Comparison of ENCODE assay signal across 8 cellular contexts in genomic region chr4:68348577-68348976, GRCh38. TPM values are rescaled to one million over a fixed set of nuclear protein-coding genes. Genes with fewer than 3 reads are reported as not detected.
DNase-seq lines count a peak whose midpoint lies in the region; ATAC-seq and TF ChIP-seq lines count a peak whose summit lies in the region.

No MANE protein-coding gene starts in this region.

- peak overlapping the region; percentile 99 for H3K27ac Mint-ChIP-seq in chondrocyte (ENCODE audit: unreplicated experiment)
- H3K27ac Mint-ChIP-seq in naive thymus-derived CD8-positive, alpha-beta T cell: peak overlapping the region; percentile 93 to 100 (median 100)

- H3K4me3 ChIP-seq in BLaER1 treated with 17β-estradiol and CSF1 and Interleukin-3, amounts not matched to agents 10 nM and 100 nM: peak overlapping the region; percentile 76 to 92 (median 85)

- peaks cover 0 to 7% (median 0%) of the 10 kb centered on the region in 11 experiments; a peak in 1 of 22 replicates for H3K9me3 ChIP-seq in BLaER1 treated with 17β-estradiol and CSF1 and Interleukin-3, amounts not matched to agents 10 nM and 100 nM (replicated peaks in 1 of 11)
- no peaks in the 10 kb centered on the region for H3K9me3 ChIP-seq in KOPT-K1 (ENCODE audit: insufficient read depth, low read length, poor library complexity, severe bottlenecking)

- DNase-seq in chondrocyte (ENCODE audit: low spot score) (no peak), head of caudate nucleus (no peak), NK-92 (lab: John Stamatoyannopoulos, UW; ENCODE audit: unreplicated experiment) (no peak)
- DNase-seq in naive thymus-derived CD8-positive, alpha-beta T cell: no peak
- DNase-seq in central memory CD4-positive, alpha-beta T cell: no peak

- H3K9me3 Mint-ChIP-seq in chondrocyte (ENCODE audit: low read depth): no peaks in the 10 kb centered on the region
- H3K9me3 Mint-ChIP-seq in naive thymus-derived CD8-positive, alpha-beta T cell: no peaks in the 10 kb centered on the region

- intact Hi-C loops in head of caudate nucleus (cut with DNase I): no loop called here

- H3K4me1 Mint-ChIP-seq in chondrocyte (ENCODE audit: low read depth): peaks cover 41% of the 10 kb centered on the region
- H3K4me1 Mint-ChIP-seq in naive thymus-derived CD8-positive, alpha-beta T cell: peaks cover 19 to 62% (median 53%) of the 10 kb centered on the region in 4 donors

- POLR2A ChIA-PET in naive thymus-derived CD8-positive, alpha-beta T cell (lab: Charles Lee): interaction anchor here (1.0 to 2.4 kb wide), 5 partner anchors 19 to 91 kb away, joined by 3 to 9 read pairs (median 4); no protein-coding TSS in a partner anchor

- no peaks in the 10 kb centered on the region for H3K36me3 Mint-ChIP-seq in chondrocyte (ENCODE audit: low read depth)
- peaks cover 0 to 22% (median 5%) of the 10 kb centered on the region in 3 donors for H3K36me3 Mint-ChIP-seq in naive thymus-derived CD8-positive, alpha-beta T cell

- TF ChIP-seq CTCF in chondrocyte (IDR thresholded peaks at IDR 0.05): no peak

- H3K27me3 Mint-ChIP-seq in chondrocyte (ENCODE audit: low read depth): no peaks in the 10 kb centered on the region
- H3K27me3 Mint-ChIP-seq in naive thymus-derived CD8-positive, alpha-beta T cell: no peaks in the 10 kb centered on the region

- peak overlapping the region; percentile 79 to 96 (median 89) for H3K4me2 ChIP-seq in BLaER1 treated with 17β-estradiol and CSF1 and Interleukin-3, amounts not matched to agents 10 nM and 100 nM

- no peak for ATAC-seq in naive thymus-derived CD8-positive, alpha-beta T cell
- no peak for ATAC-seq in GM18858 (IDR thresholded peaks at IDR 0.05; ENCODE audit: unreplicated experiment)

- H3K27me3 ChIP-seq in BLaER1 treated with 17β-estradiol and CSF1 and Interleukin-3, amounts not matched to agents 10 nM and 100 nM: no peaks in the 10 kb centered on the region

- peaks cover 4 to 47% (median 28%) of the 10 kb centered on the region in 10 experiments for H3K4me1 ChIP-seq in BLaER1 treated with 17β-estradiol and CSF1 and Interleukin-3, amounts not matched to agents 10 nM and 100 nM

- peak overlapping the region; percentile 94 for H3K4me3 Mint-ChIP-seq in chondrocyte (ENCODE audit: unreplicated experiment)
- H3K4me3 Mint-ChIP-seq in naive thymus-derived CD8-positive, alpha-beta T cell: peak overlapping the region; percentile 85 to 100 (median 98)

- H3K27ac ChIP-seq in BLaER1 treated with 17β-estradiol and CSF1 and Interleukin-3, amounts not matched to agents 10 nM and 100 nM: peak overlapping the region; percentile 96 to 100 (median 99)
- H3K27ac ChIP-seq in KOPT-K1 (ENCODE audit: low read depth, low read length, poor library complexity, severe bottlenecking): peak overlapping the region; percentile 94

- peaks cover 4 to 40% (median 18%) of the 10 kb centered on the region in 11 experiments; a peak in 17 of 22 replicates for H3K36me3 ChIP-seq in BLaER1 treated with 17β-estradiol and CSF1 and Interleukin-3, amounts not matched to agents 10 nM and 100 nM
- peaks cover 16% of the 10 kb centered on the region for H3K36me3 ChIP-seq in KOPT-K1 (ENCODE audit: insufficient read depth, low read length)

- peaks cover 52 to 57% (median 55%) of the 10 kb centered on the region in 11 experiments for H4K20me1 ChIP-seq in BLaER1 treated with 17β-estradiol and CSF1 and Interleukin-3, amounts not matched to agents 10 nM and 100 nM

- H3K9ac ChIP-seq in BLaER1 treated with 17β-estradiol and CSF1 and Interleukin-3, amounts not matched to agents 10 nM and 100 nM: peak overlapping the region; percentile 94 to 100 (median 99)

RNA-seq across cellular contexts. Expression of gene YTHDC1, which starts 1.3 kb away (rescaled TPM):
- total RNA-seq in chondrocyte: 53.9 to 54.8 TPM (median 54.1 TPM) in 3 replicates
- 100 to 1,000 TPM; 251 to 261 TPM for total RNA-seq in naive thymus-derived CD8-positive, alpha-beta T cell
- polyA plus RNA-seq in naive thymus-derived CD8-positive, alpha-beta T cell: 10 to 100 TPM; 22.4 to 39.3 (median 29.9) TPM
